Comparison of ENCODE assay signal across 19 cellular contexts in the genomic region with DNA sequence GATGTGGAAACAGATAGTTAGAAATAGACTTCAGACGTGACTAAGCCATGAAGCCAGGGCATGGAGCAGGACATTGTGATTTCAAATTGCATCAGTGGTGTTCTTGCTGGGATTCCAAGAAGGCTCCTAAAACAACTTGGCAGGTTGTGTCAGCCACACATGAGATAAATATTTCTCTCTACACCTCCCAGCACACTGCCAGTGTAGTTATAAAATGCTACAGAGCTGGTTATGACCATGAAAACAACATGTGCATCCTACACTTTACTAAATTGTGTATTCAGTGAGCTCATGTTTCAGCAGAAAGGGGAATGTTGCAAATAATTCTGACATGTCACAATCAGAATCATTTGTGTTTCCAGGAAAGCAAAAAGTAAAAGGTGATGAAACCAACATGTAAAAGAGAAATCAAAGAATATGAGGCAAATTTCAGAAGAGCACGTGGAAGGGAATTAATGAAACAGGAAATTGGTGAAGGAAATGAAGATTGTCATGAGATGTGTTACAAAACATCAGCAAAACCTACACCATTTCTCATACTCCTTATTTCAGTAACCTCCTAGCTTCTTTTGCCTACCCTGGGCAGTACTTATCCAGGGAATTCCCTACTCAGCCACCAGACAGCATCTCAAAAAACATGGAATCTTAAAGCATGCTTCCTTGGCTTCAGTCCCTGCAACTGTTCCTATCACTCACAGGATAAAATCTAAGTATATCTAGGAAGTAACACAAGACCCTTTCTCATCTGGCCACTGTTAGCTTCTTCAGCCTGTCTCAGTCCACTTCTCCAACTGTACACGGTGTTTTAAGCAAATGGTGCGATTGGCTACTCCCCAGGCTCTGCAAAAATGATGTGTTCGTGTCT. TPM values are rescaled to one million over a fixed set of nuclear protein-coding genes. Genes with fewer than 3 reads are reported as not detected.
DNase-seq lines count a peak whose midpoint lies in the region; ATAC-seq and TF ChIP-seq lines count a peak whose summit lies in the region.
"Had no signal": no experiment of that assay in that cellular context is flagged by ENCODE, and none has a peak within 500 bp of the region (broad histone marks: within the 10 kb centered on the region; RNA-seq: fewer than 3 reads in every experiment).

No MANE protein-coding gene starts in this region.

- H2AFZ ChIP-seq in fibroblast of lung (ENCODE audit: low read length), result no peak overlapping the region
- no peak overlapping the region for H2AFZ ChIP-seq in neural progenitor cell (replicated peaks)

- no peak overlapping the region for H3K27ac ChIP-seq in fibroblast of lung (ENCODE audit: insufficient read depth, low read length)
- H3K27ac ChIP-seq in psoas muscle, result peak overlapping the region; percentile 68
- H3K27ac ChIP-seq in neural progenitor cell, result no peak overlapping the region
- H3K27ac ChIP-seq in right cardiac atrium (ENCODE audit: low read length), result no peak overlapping the region
- H3K27ac ChIP-seq: esophagus squamous epithelium, tibial nerve had no signal

- H3K27ac Mint-ChIP-seq in activated CD4-positive, alpha-beta T cell treated with anti-CD3 and anti-CD28 coated beads, Interleukin-2, amount 10 ng/mL, durations not matched to agents 7 days and 5 days, result no peak overlapping the region
- no peak overlapping the region for H3K27ac Mint-ChIP-seq in neural progenitor cell

- H3K4me2 ChIP-seq in fibroblast of lung (ENCODE audit: extremely low read depth, insufficient read depth, low read length), result no peak overlapping the region
- no peak overlapping the region for H3K4me2 ChIP-seq in neural progenitor cell

- H3K4me1 ChIP-seq in fibroblast of lung (ENCODE audit: control insufficient read depth, extremely low read depth, insufficient read depth, low read length), result no peaks in the 10 kb centered on the region
- H3K4me1 ChIP-seq in psoas muscle, result peaks cover 16% of the 10 kb centered on the region
- H3K4me1 ChIP-seq in neural progenitor cell, result no peaks in the 10 kb centered on the region
- H3K4me1 ChIP-seq in right cardiac atrium (ENCODE audit: control insufficient read depth, insufficient read depth, low read length), result no peaks in the 10 kb centered on the region
- H3K4me1 ChIP-seq: tibial nerve had no signal

- H3K79me2 ChIP-seq in fibroblast of lung (ENCODE audit: control insufficient read depth, insufficient read depth, low read length) (no peaks in the 10 kb centered on the region), neural progenitor cell (ENCODE audit: low read depth) (no peaks in the 10 kb centered on the region)

- H3F3A ChIP-seq in neural progenitor cell (ENCODE audit: low read depth), result no peaks in the 10 kb centered on the region

- H3K4me3 Mint-ChIP-seq in activated CD4-positive, alpha-beta T cell treated with anti-CD3 and anti-CD28 coated beads, Interleukin-2, amount 10 ng/mL, durations not matched to agents 7 days and 5 days, result no peak overlapping the region
- no peak overlapping the region for H3K4me3 Mint-ChIP-seq in neural progenitor cell

- H3K27me3 ChIP-seq in fibroblast of lung (ENCODE audit: control insufficient read depth, insufficient read depth, low read length) (no peaks in the 10 kb centered on the region), psoas muscle (ENCODE audit: insufficient read depth in 3 of 3, low read length in 2 of 3) (no peaks in the 10 kb centered on the region), neural progenitor cell (no peaks in the 10 kb centered on the region), right cardiac atrium (ENCODE audit: control insufficient read depth, insufficient read depth) (no peaks in the 10 kb centered on the region)
- H3K27me3 ChIP-seq: esophagus squamous epithelium, tibial nerve had no signal

- no peaks in the 10 kb centered on the region for H3K9me3 ChIP-seq in fibroblast of lung (ENCODE audit: control insufficient read depth, insufficient read depth, low read depth, low read length)
- H3K9me3 ChIP-seq in psoas muscle, result no peaks in the 10 kb centered on the region
- no peaks in the 10 kb centered on the region for H3K9me3 ChIP-seq in neural progenitor cell (ENCODE audit: low read depth)
- H3K9me3 ChIP-seq in right cardiac atrium (ENCODE audit: control insufficient read depth, low read length), result no peaks in the 10 kb centered on the region
- H3K9me3 ChIP-seq: esophagus squamous epithelium had no signal

- H3K9me3 Mint-ChIP-seq in activated CD4-positive, alpha-beta T cell treated with anti-CD3 and anti-CD28 coated beads, Interleukin-2, amount 10 ng/mL, durations not matched to agents 7 days and 5 days, result peaks cover 2% of the 10 kb centered on the region
- peaks cover 2% of the 10 kb centered on the region for H3K9me3 Mint-ChIP-seq in neural progenitor cell

- WGBS in psoas muscle, 3 donors, result 26 to 36% (median 32%) methylated on average over 5 of the region's 5 CpGs
- 73% methylated on average over 5 of the region's 5 CpGs for WGBS in right cardiac atrium

- DNase-seq in activated CD4-positive, alpha-beta T cell treated with anti-CD3 and anti-CD28 coated beads for 48 hours, result peak; percentile 17
- no peak for DNase-seq in activated CD4-positive, alpha-beta T cell treated with anti-CD3 and anti-CD28 coated beads, Interleukin-2, amount 10 ng/mL, durations not matched to agents 7 days and 5 days
- DNase-seq in NCI-H226, result peak; percentile 68
- peak; percentile 1 to 83 for DNase-seq in fibroblast of lung (ENCODE audit: low read depth in 2 of 2)
- no peak for DNase-seq in psoas muscle
- no peak for DNase-seq in neural progenitor cell (ENCODE audit: low spot score)
- no peak for DNase-seq in right cardiac atrium
- no peak for DNase-seq in stimulated activated naive CD4-positive, alpha-beta T cell (lab: John Stamatoyannopoulos, UW)
- DNase-seq: activated gamma-delta T cell treated with Interleukin-2 at 50 U/mL for 16 hours, cerebellar nuclear complex, DMS 273 treated with DMSO at 0.1 percent for 48 hours, esophagus squamous epithelium, MM.1S, SW 1271 had no signal

- ATAC-seq in psoas muscle (peak; percentile 95 to 97 (median 96)), right cardiac atrium (no peak)

- H3K9ac ChIP-seq in fibroblast of lung (ENCODE audit: insufficient read depth, low read length) (no peak overlapping the region), neural progenitor cell (no peak overlapping the region)

- POLR2A ChIA-PET in activated CD4-positive, alpha-beta T cell treated with anti-CD3 and anti-CD28 coated beads, Interleukin-2, amount 10 ng/mL, durations not matched to agents 7 days and 5 days (lab: Charles Lee), result no interaction called here

- no peak for TF ChIP-seq CTCF in fibroblast of lung (conservative IDR thresholded peaks at IDR 0.05 in 1 of 2, IDR thresholded peaks at IDR 0.05 in 1 of 2; ENCODE audit: low read depth in 1 of 2, low read length in 2 of 2)
- no peak for TF ChIP-seq CTCF in psoas muscle (IDR thresholded peaks at IDR 0.05)
- TF ChIP-seq CTCF in neural progenitor cell (IDR thresholded peaks at IDR 0.05), result no peak

- H3K27me3 Mint-ChIP-seq in activated CD4-positive, alpha-beta T cell treated with anti-CD3 and anti-CD28 coated beads, Interleukin-2, amount 10 ng/mL, durations not matched to agents 7 days and 5 days, result peaks cover 6% of the 10 kb centered on the region
- no peaks in the 10 kb centered on the region for H3K27me3 Mint-ChIP-seq in neural progenitor cell (ENCODE audit: insufficient read depth, low read depth)

- intact Hi-C loops in psoas muscle (cut with DNase I) (no loop called here), right cardiac atrium (cut with DNase I) (no loop called here)

- no peaks in the 10 kb centered on the region for H3K36me3 ChIP-seq in fibroblast of lung (ENCODE audit: control insufficient read depth, insufficient read depth, low read length)
- no peaks in the 10 kb centered on the region for H3K36me3 ChIP-seq in psoas muscle (ENCODE audit: insufficient read depth in 1 of 2, low read depth in 1 of 2)
- H3K36me3 ChIP-seq in neural progenitor cell, result no peaks in the 10 kb centered on the region
- H3K36me3 ChIP-seq: esophagus squamous epithelium had no signal

- H4K20me1 ChIP-seq in fibroblast of lung (ENCODE audit: control insufficient read depth, extremely low read depth, insufficient read depth, low read length) (no peaks in the 10 kb centered on the region), neural progenitor cell (ENCODE audit: low read depth) (no peaks in the 10 kb centered on the region)

- no peak overlapping the region for H3K4me3 ChIP-seq in fibroblast of lung (replicated peaks in 1 of 4; ENCODE audit: control extremely low read depth in 1 of 4, insufficient read depth in 1 of 4, low read depth in 3 of 4, low read length in 4 of 4)
- no peak overlapping the region for H3K4me3 ChIP-seq in psoas muscle
- H3K4me3 ChIP-seq in neural progenitor cell, result no peak overlapping the region
- H3K4me3 ChIP-seq in right cardiac atrium (ENCODE audit: low read length), result no peak overlapping the region
- H3K4me3 ChIP-seq: esophagus squamous epithelium, tibial nerve had no signal

- H3K36me3 Mint-ChIP-seq in activated CD4-positive, alpha-beta T cell treated with anti-CD3 and anti-CD28 coated beads, Interleukin-2, amount 10 ng/mL, durations not matched to agents 7 days and 5 days (ENCODE audit: low read depth), result peaks cover 3% of the 10 kb centered on the region
- no peaks in the 10 kb centered on the region for H3K36me3 Mint-ChIP-seq in neural progenitor cell

- peaks cover 8% of the 10 kb centered on the region for H3K4me1 Mint-ChIP-seq in activated CD4-positive, alpha-beta T cell treated with anti-CD3 and anti-CD28 coated beads, Interleukin-2, amount 10 ng/mL, durations not matched to agents 7 days and 5 days
- H3K4me1 Mint-ChIP-seq in neural progenitor cell, result no peaks in the 10 kb centered on the region

- CTCF ChIA-PET in activated CD4-positive, alpha-beta T cell treated with anti-CD3 and anti-CD28 coated beads, Interleukin-2, amount 10 ng/mL, durations not matched to agents 7 days and 5 days (lab: Charles Lee), result no interaction called here

RNA-seq across cellular contexts. Expression of a gene that starts 5.8 kb away (rescaled TPM):
- total RNA-seq in activated CD4-positive, alpha-beta T cell treated with anti-CD3 and anti-CD28 coated beads, Interleukin-2, amount 10 ng/mL, durations not matched to agents 7 days and 5 days, result not detected
- total RNA-seq in fibroblast of lung (23.9 and 37.8 TPM in 2 replicates), psoas muscle (not detected), neural progenitor cell (ENCODE audit: low replicate concordance) (not detected in 2 replicates), right cardiac atrium (not detected)
- polyA plus RNA-seq in fibroblast of lung (0.16 and 0.44 TPM in 2 replicates), psoas muscle (not detected), right cardiac atrium (not detected)
- polyA plus RNA-seq in fibroblast of lung (2012), result 0.53 TPM in 1 of 2 replicates, not detected in the other
- not detected in 2 replicates for polyA minus RNA-seq in fibroblast of lung (ENCODE audit: low replicate concordance)
- total RNA-seq: A172, esophagus squamous epithelium, OCI-LY7 had no signal
- polyA plus RNA-seq: keratinocyte, neural cell had no signal

RNA-seq across cellular contexts. Expression of a gene that starts 43.2 kb away (rescaled TPM):
- not detected for total RNA-seq in activated CD4-positive, alpha-beta T cell treated with anti-CD3 and anti-CD28 coated beads, Interleukin-2, amount 10 ng/mL, durations not matched to agents 7 days and 5 days
- total RNA-seq in fibroblast of lung, result 0.17 TPM in 1 of 2 replicates, not detected in the other
- polyA plus RNA-seq in fibroblast of lung, result not detected in 2 replicates
- not detected in 2 replicates for polyA plus RNA-seq in fibroblast of lung (2012)
- not detected in 2 replicates for polyA minus RNA-seq in fibroblast of lung (ENCODE audit: low replicate concordance)
- total RNA-seq in psoas muscle, result 1 to 10 TPM in 2 of 4 donors, under 1 TPM in 1, not detected in 1; 0.34 to 4.2 (median 3.2) TPM
- polyA plus RNA-seq in psoas muscle, result under 1 TPM; 0.08 to 0.26 (median 0.10) TPM
- not detected in 2 replicates for total RNA-seq in neural progenitor cell (ENCODE audit: low replicate concordance)
- not detected for total RNA-seq in right cardiac atrium
- polyA plus RNA-seq in right cardiac atrium, result 0.16 TPM
- total RNA-seq: A172, esophagus squamous epithelium, OCI-LY7 had no signal
- polyA plus RNA-seq: keratinocyte, neural cell had no signal

Comparison
In these comparisons a context has a peak if more than half of its experiments do, and no peak if none do; other contexts are left out.
1. DNase-seq: peak in activated CD4-positive, alpha-beta T cell treated with anti-CD3 and anti-CD28 coated beads for 48 hours (single experiment), NCI-H226 (single experiment) and fibroblast of lung (2 of 2); none in activated CD4-positive, alpha-beta T cell treated with anti-CD3 and anti-CD28 coated beads, Interleukin-2, amount 10 ng/mL, durations not matched to agents 7 days and 5 days (single experiment), psoas muscle (0 of 2), neural progenitor cell (single experiment), right cardiac atrium (0 of 3) and stimulated activated naive CD4-positive, alpha-beta T cell (0 of 6).
2. ATAC-seq: peak in psoas muscle (4 of 4); none in right cardiac atrium (0 of 2).
3. RNA of a gene that starts 5.8 kb away (total RNA-seq): 23.9 to 37.8 TPM in fibroblast of lung; not detected in activated CD4-positive, alpha-beta T cell treated with anti-CD3 and anti-CD28 coated beads, Interleukin-2, amount 10 ng/mL, durations not matched to agents 7 days and 5 days, not detected in psoas muscle, not detected in neural progenitor cell and not detected in right cardiac atrium; every median in the first group is over 10 times any median in the second.